Comparison of ENCODE assay signal across 26 cellular contexts in the genomic region with DNA sequence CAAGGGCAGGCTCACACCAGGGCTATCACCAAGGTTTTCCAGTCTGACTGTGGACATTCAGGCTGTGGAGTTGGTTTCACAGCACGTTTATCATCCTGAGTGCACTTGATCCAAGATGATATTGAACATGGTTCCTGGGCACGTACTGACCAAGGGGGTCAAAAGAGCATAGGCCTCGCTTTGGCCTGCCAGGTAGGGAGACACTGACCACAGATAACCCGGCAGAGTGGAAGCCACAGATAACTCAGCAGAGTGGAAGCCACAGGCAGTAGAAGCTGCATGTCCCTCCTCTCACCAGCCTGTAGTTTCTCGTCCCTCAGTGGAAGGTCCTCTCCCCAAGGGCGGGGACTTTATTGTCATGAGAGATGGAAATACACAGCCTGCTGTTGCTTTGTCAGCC. TPM values are rescaled to one million over a fixed set of nuclear protein-coding genes. Genes with fewer than 3 reads are reported as not detected.
"Had no signal": no experiment of that assay in that cellular context is flagged by ENCODE, and none has a peak within 500 bp of the region (broad histone marks: within the 10 kb centered on the region; RNA-seq: fewer than 3 reads in every experiment).

No MANE protein-coding gene starts in this region.

- H3K4me2 ChIP-seq: SK-N-SH had no signal

- FAIRE-seq: HTR-8/SVneo had no signal

- H3K9me3 ChIP-seq: SK-N-SH had no signal

- DNase-seq: KBM-7, MV-4-11, NCI-H1048, NCI-H1105, NCI-H1417, NCI-H1436 treated with DMSO at 0.1 percent for 48 hours, NCI-H1694, NCI-H187 treated with DMSO at 0.1 percent for 48 hours, NCI-H2029 treated with DMSO at 0.1 percent for 48 hours, NCI-H2171 treated with DMSO at 0.1 percent for 48 hours, NCI-H345, NCI-H446 treated with DMSO at 0.1 percent for 48 hours, NCI-H510A treated with DMSO at 0.1 percent for 48 hours, NCI-H69, NCI-H774, PC-3, SHP77, SK-N-SH had no signal

- ATAC-seq: Panc1, PC-3 had no signal

- H3K27ac Mint-ChIP-seq: IgD-negative memory B cell had no signal

- H3K27ac ChIP-seq: HL-60, RWPE1 had no signal

- H3K9me3 Mint-ChIP-seq: IgD-negative memory B cell had no signal

RNA-seq across cellular contexts. Expression of a gene that starts 8.7 kb away (rescaled TPM):
- total RNA-seq: LHCN-M2, MCF 10A, PC-3, SK-MEL-5 had no signal
- polyA plus RNA-seq: IgD-negative memory B cell, SK-N-SH had no signal

RNA-seq across cellular contexts. Expression of a gene that starts 14.5 kb away (rescaled TPM):
- polyA plus RNA-seq: SK-N-SH had no signal

RNA-seq across cellular contexts. Expression of a gene that starts 29.1 kb away (rescaled TPM):
- total RNA-seq: LHCN-M2, MCF 10A, SK-MEL-5 had no signal
- polyA plus RNA-seq: IgD-negative memory B cell had no signal

RNA-seq across cellular contexts. Expression of a gene that starts 34.3 kb away (rescaled TPM):
- total RNA-seq: LHCN-M2, MCF 10A, PC-3 had no signal
- polyA plus RNA-seq: IgD-negative memory B cell, SK-N-SH had no signal
